Comparison of ENCODE assay signal across 8 cellular contexts in genomic region chr4:158670975-158671664, GRCh38. TPM values are rescaled to one million over a fixed set of nuclear protein-coding genes. Genes with fewer than 3 reads are reported as not detected.
DNase-seq lines count a peak whose midpoint lies in the region; ATAC-seq and TF ChIP-seq lines count a peak whose summit lies in the region.

No MANE protein-coding gene starts in this region.

- no peaks in the 10 kb centered on the region for H3K9me3 Mint-ChIP-seq in activated CD4-positive, alpha-beta T cell treated with anti-CD3 and anti-CD28 coated beads, Interleukin-2, amount 10 ng/mL, durations not matched to agents 24 days and 14 days

- H3K9ac ChIP-seq in duodenal mucosa (ENCODE audit: low read depth in 1 of 2, low read length in 2 of 2): peak overlapping the region; percentile 74 to 100

- H3K4me1 Mint-ChIP-seq in activated CD4-positive, alpha-beta T cell treated with anti-CD3 and anti-CD28 coated beads, Interleukin-2, amount 10 ng/mL, durations not matched to agents 24 days and 14 days: peaks cover 22% of the 10 kb centered on the region

- H3K36me3 ChIP-seq in duodenal mucosa (ENCODE audit: control insufficient read depth in 1 of 2, insufficient read depth in 2 of 2, low read length in 2 of 2): no peaks in the 10 kb centered on the region

- H3K36me3 Mint-ChIP-seq in activated CD4-positive, alpha-beta T cell treated with anti-CD3 and anti-CD28 coated beads, Interleukin-2, amount 10 ng/mL, durations not matched to agents 24 days and 14 days (ENCODE audit: low read depth): peaks cover 5% of the 10 kb centered on the region

- H3K9me3 ChIP-seq in AG04450 (ENCODE audit: control insufficient read depth, insufficient read depth, low read length): no peaks in the 10 kb centered on the region; the same call in 1 of the 2 replicates
- no peaks in the 10 kb centered on the region for H3K9me3 ChIP-seq in duodenal mucosa (ENCODE audit: control insufficient read depth in 1 of 2, low read length in 2 of 2)

- no peak for TF ChIP-seq POLR2A in lower leg skin (IDR thresholded peaks at IDR 0.05)

- H3K4me3 ChIP-seq in AG04450 (ENCODE audit: low read depth, low read length) (peak overlapping the region; percentile 75), duodenal mucosa (ENCODE audit: low read depth in 1 of 2, low read length in 2 of 2) (peak overlapping the region; percentile 88 to 97), lower leg skin (ENCODE audit: low read depth, poor library complexity, severe bottlenecking) (peak overlapping the region; percentile 85)

- H3K27me3 ChIP-seq in AG04450 (ENCODE audit: control insufficient read depth, insufficient read depth, low read length) (no peaks in the 10 kb centered on the region), duodenal mucosa (ENCODE audit: control insufficient read depth in 1 of 2, insufficient read depth in 2 of 2, low read length in 2 of 2) (no peaks in the 10 kb centered on the region)

- intact Hi-C loops in activated CD4-positive, alpha-beta T cell treated with anti-CD3 and anti-CD28 coated beads, Interleukin-2, amount 10 ng/mL, durations not matched to agents 24 days and 14 days (cut with micrococcal nuclease): loop anchor here (1.0 to 5.0 kb wide), 6 partner anchors 52 to 535 kb away; partner anchors contain the start of genes FNIP2 and PPID
- intact Hi-C loops in lower leg skin (cut with DNase I; ENCODE audit: low total_unique reads): no loop called here

- TF ChIP-seq CTCF in AG04450 (IDR thresholded peaks at IDR 0.05; ENCODE audit: low read depth, low read length) (no peak), lower leg skin (IDR thresholded peaks at IDR 0.05) (no peak)

- peaks cover 1% of the 10 kb centered on the region for H3K27me3 Mint-ChIP-seq in activated CD4-positive, alpha-beta T cell treated with anti-CD3 and anti-CD28 coated beads, Interleukin-2, amount 10 ng/mL, durations not matched to agents 24 days and 14 days

- H3K27ac ChIP-seq in AG04450 (ENCODE audit: low read depth, low read length) (peak overlapping the region; percentile 93), duodenal mucosa (ENCODE audit: low read depth, low read length) (peak overlapping the region; percentile 94)

- POLR2A ChIA-PET in AG04450 (lab: Yijun Ruan, JAX): no interaction called here

- peak overlapping the region; percentile 95 for H3K27ac Mint-ChIP-seq in activated CD4-positive, alpha-beta T cell treated with anti-CD3 and anti-CD28 coated beads, Interleukin-2, amount 10 ng/mL, durations not matched to agents 24 days and 14 days

- WGBS in lower leg skin, 2 donors: 0 to 1% methylated on average over 23 to 27 of the region's 35 CpGs

- peak; percentile 17 for ATAC-seq in GM18519 (IDR thresholded peaks at IDR 0.05; ENCODE audit: low FRiP score, unreplicated experiment)
- ATAC-seq in HG03064 (IDR thresholded peaks at IDR 0.05; ENCODE audit: low read depth, unreplicated experiment): peak; percentile 35

- peak overlapping the region; percentile 99 for H3K4me3 Mint-ChIP-seq in activated CD4-positive, alpha-beta T cell treated with anti-CD3 and anti-CD28 coated beads, Interleukin-2, amount 10 ng/mL, durations not matched to agents 24 days and 14 days

- CTCF ChIA-PET in AG04450 (lab: Charles Lee): interaction anchor here (0.7 to 1.6 kb wide), 4 partner anchors 46 to 416 kb away, joined by 3 to 4 read pairs (median 3); no protein-coding TSS in a partner anchor

- H3K4me1 ChIP-seq in duodenal mucosa (ENCODE audit: control insufficient read depth in 1 of 2, insufficient read depth in 2 of 2, low read length in 2 of 2): peaks cover 14 to 17% of the 10 kb centered on the region in 2 donors

- peak; percentile 55 for DNase-seq in AG04450 (ENCODE audit: low read depth, low spot score)
- peak; percentile 83 for DNase-seq in NCI-H345 (lab: John Stamatoyannopoulos, UW)
- DNase-seq in activated CD4-positive, alpha-beta T cell treated with anti-CD3 and anti-CD28 coated beads, Interleukin-2, amount 10 ng/mL, durations not matched to agents 24 days and 14 days: peak; percentile 87
- peak in 1 of 2 donors; percentile 61 for DNase-seq in lower leg skin (ENCODE audit: low spot score in 2 of 2)
- peak; percentile 32 to 45 for DNase-seq in stimulated activated CD4-positive, alpha-beta T cell treated with anti-CD3 and anti-CD28 coated beads, Interleukin-4, amount 100 ng/mL, for 4 hours

RNA-seq across cellular contexts. Expression of gene C4orf46, which starts 0.6 kb away (rescaled TPM):
- 13.8 and 15.7 TPM in 2 replicates for polyA plus RNA-seq in AG04450 (2011; rRNA removed)
- polyA minus RNA-seq in AG04450 (2011; rRNA and poly(A)+ RNA removed): 2.8 and 6.0 TPM in 2 replicates
- 16.7 and 18.8 TPM in 2 replicates for total RNA-seq in activated CD4-positive, alpha-beta T cell treated with anti-CD3 and anti-CD28 coated beads, Interleukin-2, amount 10 ng/mL, durations not matched to agents 24 days and 14 days
- total RNA-seq in lower leg skin: 1 to 10 TPM; 1.1 to 3.1 (median 1.5) TPM

RNA-seq across cellular contexts. Expression of gene ETFDH, which starts 1.0 kb away (rescaled TPM):
- 26.9 and 35.2 TPM in 2 replicates for polyA plus RNA-seq in AG04450 (2011; rRNA removed)
- 6.5 and 11.6 TPM in 2 replicates for polyA minus RNA-seq in AG04450 (2011; rRNA and poly(A)+ RNA removed)
- total RNA-seq in activated CD4-positive, alpha-beta T cell treated with anti-CD3 and anti-CD28 coated beads, Interleukin-2, amount 10 ng/mL, durations not matched to agents 24 days and 14 days: 20.8 and 24.7 TPM in 2 replicates
- 100 to 1,000 TPM in 1 of 4 donors, 10 to 100 TPM in 3; 34.6 to 118 (median 58.4) TPM for total RNA-seq in lower leg skin

RNA-seq across cellular contexts. Expression of gene PPID, which starts 52.1 kb away (rescaled TPM):
- 19.6 and 22.9 TPM in 2 replicates for polyA plus RNA-seq in AG04450 (2011; rRNA removed)
- polyA minus RNA-seq in AG04450 (2011; rRNA and poly(A)+ RNA removed): 4.3 TPM in 2 replicates
- 62.9 and 64.7 TPM in 2 replicates for total RNA-seq in activated CD4-positive, alpha-beta T cell treated with anti-CD3 and anti-CD28 coated beads, Interleukin-2, amount 10 ng/mL, durations not matched to agents 24 days and 14 days
- total RNA-seq in lower leg skin: 10 to 100 TPM; 10.6 to 24.1 (median 17.9) TPM
